ENCODE assay signal across 9 cellular contexts in genomic region chr11:132158091-132158490, GRCh38.
DNase-seq lines count a peak whose midpoint lies in the region; ATAC-seq and TF ChIP-seq lines count a peak whose summit lies in the region.
"Had no signal": no experiment of that assay in that cellular context is flagged by ENCODE, and none has a peak within 500 bp of the region (broad histone marks: within the 10 kb centered on the region; RNA-seq: fewer than 3 reads in every experiment).

No MANE protein-coding gene starts in this region.

- peak; percentile 28 for TF ChIP-seq CTCF in hepatocyte (IDR thresholded peaks at IDR 0.05; ENCODE audit: poor library complexity)

- H4K20me1 ChIP-seq in hepatocyte (ENCODE audit: insufficient read depth, poor library complexity, severe bottlenecking): no peaks in the 10 kb centered on the region

- no peaks in the 10 kb centered on the region for H3K79me2 ChIP-seq in hepatocyte

- peaks cover 4% of the 10 kb centered on the region for H3K27me3 ChIP-seq in hepatocyte

- DNase-seq in COLO829 (ENCODE audit: low spot score) (peak; percentile 45), HPDE6-E6E7 (ENCODE audit: extremely low spot score) (peak; percentile 49), OCI-M1 (lab: John Stamatoyannopoulos, UW) (peak; percentile 54), hepatocyte (ENCODE audit: low spot score) (peak; percentile 22)
- DNase-seq in naive thymus-derived CD8-positive, alpha-beta T cell: no peak

- POLR2A ChIA-PET in naive thymus-derived CD8-positive, alpha-beta T cell (lab: Charles Lee): no interaction called here

- no peaks in the 10 kb centered on the region for H3K9me3 ChIP-seq in hepatocyte (ENCODE audit: low read depth)

- H3K27me3 Mint-ChIP-seq in naive thymus-derived CD8-positive, alpha-beta T cell: peaks cover 0 to 16% (median 0%) of the 10 kb centered on the region in 5 donors

- H3K4me1 Mint-ChIP-seq in naive thymus-derived CD8-positive, alpha-beta T cell: no peaks in the 10 kb centered on the region

- H3K4me3 ChIP-seq in hepatocyte: no peak overlapping the region

- ATAC-seq in HG03159 (IDR thresholded peaks at IDR 0.05; ENCODE audit: unreplicated experiment): no peak
- no peak for ATAC-seq in HG03280 (IDR thresholded peaks at IDR 0.05; ENCODE audit: unreplicated experiment)
- no peak for ATAC-seq in naive thymus-derived CD8-positive, alpha-beta T cell
- no peak for ATAC-seq in GM21360 (IDR thresholded peaks at IDR 0.05; ENCODE audit: unreplicated experiment)

- WGBS in hepatocyte (ENCODE audit: low lambda C conversion rate, missing lambda C conversion rate): 85% methylated on average over 3 of the region's 3 CpGs

- H3K9me3 Mint-ChIP-seq in naive thymus-derived CD8-positive, alpha-beta T cell: peaks cover 0 to 29% (median 5%) of the 10 kb centered on the region in 9 donors
- H3K9me3 Mint-ChIP-seq: T-helper 1 cell treated with Interleukin-12 subunit alpha and Interleukin-12 subunit beta and Interleukin-4 antibody, amounts not matched to agents 30 μg/mL and 1 μg/mL, for 36 hours had no signal

- no peak overlapping the region for H3K27ac ChIP-seq in hepatocyte

- no peak overlapping the region for H3K27ac Mint-ChIP-seq in naive thymus-derived CD8-positive, alpha-beta T cell
- H3K27ac Mint-ChIP-seq: T-helper 1 cell treated with Interleukin-12 subunit alpha and Interleukin-12 subunit beta and Interleukin-4 antibody, amounts not matched to agents 30 μg/mL and 1 μg/mL, for 36 hours had no signal

- no peak overlapping the region for H2AFZ ChIP-seq in hepatocyte

- no peaks in the 10 kb centered on the region for H3K9me2 ChIP-seq in hepatocyte (replicated peaks; ENCODE audit: insufficient read depth)

- no peaks in the 10 kb centered on the region for H3K4me1 ChIP-seq in hepatocyte (ENCODE audit: insufficient read depth)

- H3K4me3 Mint-ChIP-seq in naive thymus-derived CD8-positive, alpha-beta T cell: no peak overlapping the region
- H3K4me3 Mint-ChIP-seq: T-helper 1 cell treated with Interleukin-12 subunit alpha and Interleukin-12 subunit beta and Interleukin-4 antibody, amounts not matched to agents 30 μg/mL and 1 μg/mL, for 36 hours had no signal

- H3K36me3 ChIP-seq in hepatocyte (replicated peaks; ENCODE audit: insufficient read depth, low read depth): no peaks in the 10 kb centered on the region

- no peak overlapping the region for H3K4me2 ChIP-seq in hepatocyte

- H3K36me3 Mint-ChIP-seq in naive thymus-derived CD8-positive, alpha-beta T cell: no peaks in the 10 kb centered on the region

Comparison
In these comparisons a context has a peak if more than half of its experiments do, and no peak if none do; other contexts are left out.
1. DNase-seq: peak in COLO829 (single experiment), HPDE6-E6E7 (single experiment), OCI-M1 (single experiment) and hepatocyte (single experiment); none in naive thymus-derived CD8-positive, alpha-beta T cell (0 of 10).